In genomic region chrX:21166302-21166982, GRCh38 we compare ENCODE assay signal across 17 cellular contexts.
A peak's percentile ranks its signal among the peaks of the same experiment; 100 is the strongest.
DNase-seq lines count a peak whose midpoint lies in the region; ATAC-seq and TF ChIP-seq lines count a peak whose summit lies in the region.
"Had no signal": no experiment of that assay in that cellular context is flagged by ENCODE, and none has a peak within 500 bp of the region (broad histone marks: within the 10 kb centered on the region; RNA-seq: fewer than 3 reads in every experiment).

No MANE protein-coding gene starts in this region.

- 47 to 56% methylated on average over 4 of the region's 4 CpGs for WGBS in sigmoid colon, 2 donors

- ATAC-seq in HCT116 (no peak), omental fat pad (ENCODE audit: low FRiP score) (no peak), GM19035 (IDR thresholded peaks at IDR 0.05; ENCODE audit: unreplicated experiment) (no peak)

- no peak overlapping the region for H3K4me3 ChIP-seq in HCT116 (replicated peaks in 1 of 2; ENCODE audit: low read depth in 1 of 2, low read length in 2 of 2)
- no peak overlapping the region for H3K4me3 ChIP-seq in sigmoid colon
- H3K4me3 ChIP-seq: hepatocyte, lung, vagina had no signal

- H3K27ac ChIP-seq in HCT116 (ENCODE audit: low read depth, low read length) = no peak overlapping the region
- H3K27ac ChIP-seq in sigmoid colon = no peak overlapping the region
- H3K27ac ChIP-seq: hepatocyte, vagina had no signal

- H3K9me3 ChIP-seq in HCT116 (ENCODE audit: control insufficient read depth in 1 of 2, insufficient read depth in 1 of 2, low read depth in 1 of 2, low read length in 2 of 2) (no peaks in the 10 kb centered on the region), sigmoid colon (no peaks in the 10 kb centered on the region)
- H3K9me3 ChIP-seq: BE2C, vagina had no signal

- in situ Hi-C loops in ACHN (cut with HindIII; ENCODE audit: low pct_ligation_motif_present, low pct_unique_long_range_greater_than_20kb, low sequenced_read_pairs) = no loop called here

- CTCF ChIA-PET in HCT116 (lab: Charles Lee) = no interaction called here

- TF ChIP-seq CTCF in HCT116 (IDR thresholded peaks at IDR 0.05 in 2 of 3, conservative IDR thresholded peaks at IDR 0.05 in 1 of 3; ENCODE audit: borderline replicate concordance in 1 of 3, insufficient read depth in 1 of 3, low read depth in 2 of 3, low read length in 2 of 3) (no peak), omental fat pad (IDR thresholded peaks at IDR 0.05) (no peak), sigmoid colon (IDR thresholded peaks at IDR 0.05) (no peak)

- H3K36me3 ChIP-seq in HCT116 (ENCODE audit: control insufficient read depth in 1 of 2, insufficient read depth in 2 of 2, low read length in 2 of 2) = no peaks in the 10 kb centered on the region
- H3K36me3 ChIP-seq in sigmoid colon = no peaks in the 10 kb centered on the region
- H3K36me3 ChIP-seq: BE2C, vagina had no signal

- DNase-seq in ACHN = peak; percentile 77
- DNase-seq in HCT116 (ENCODE audit: low read depth, low spot score) = no peak
- DNase-seq in astrocyte of the hippocampus (ENCODE audit: low read depth, low spot score) = peak; percentile 67
- peak; percentile 33 for DNase-seq in kidney glomerular epithelial cell (lab: John Stamatoyannopoulos, UW)
- DNase-seq in omental fat pad (ENCODE audit: low spot score) = no peak
- no peak for DNase-seq in sigmoid colon
- DNase-seq in HPDE6-E6E7 (ENCODE audit: extremely low spot score) = no peak
- DNase-seq: activated T-cell treated with anti-CD3 and anti-CD28 coated beads for 4 hours; BE2C; DND-41; effector memory CD4-positive, alpha-beta T cell; NCI-H2029 treated with DMSO at 0.1 percent for 48 hours; occipital lobe had no signal

- H3K4me2 ChIP-seq in HCT116 (ENCODE audit: low read length) = peak overlapping the region; percentile 23; the same call in 1 of the 2 replicates
- H3K4me2 ChIP-seq: hepatocyte had no signal

- no peaks in the 10 kb centered on the region for H3K27me3 ChIP-seq in HCT116 (ENCODE audit: insufficient read depth, low read length)
- no peaks in the 10 kb centered on the region for H3K27me3 ChIP-seq in sigmoid colon
- H3K27me3 ChIP-seq: BE2C, hepatocyte, vagina had no signal

- RAD21 ChIA-PET in HCT116 (lab: Charles Lee; ENCODE audit: low non-redundant PET in 1 of 2, low total read pairs in 2 of 2, uncharacterized antibody in 2 of 2, unreplicated experiment in 2 of 2) = no interaction called here

- TF ChIP-seq POLR2A in HCT116 (IDR thresholded peaks at IDR 0.05; ENCODE audit: borderline replicate concordance, extremely low read depth, insufficient read depth, insufficient read length) (no peak), sigmoid colon (IDR thresholded peaks at IDR 0.05) (no peak)

- H3K9me2 ChIP-seq in HCT116 (ENCODE audit: insufficient read depth) = no peaks in the 10 kb centered on the region

- POLR2A ChIA-PET in HCT116 (lab: Charles Lee) = no interaction called here

- H3K9ac ChIP-seq in HCT116 (ENCODE audit: low read length) = no peak overlapping the region

- no TSS peak for BruUV-seq in HCT116 (replicated peaks; lab: Mats Ljungman, UMichigan)

- intact Hi-C loops in HCT116 (cut with micrococcal nuclease) = no loop called here
- intact Hi-C loops in sigmoid colon (cut with DNase I) = no loop called here

- no peak for TF ChIP-seq RAD21 in HCT116 (IDR thresholded peaks at IDR 0.05; ENCODE audit: low read depth)

- no peak for TF ChIP-seq EP300 in sigmoid colon (IDR thresholded peaks at IDR 0.05)

- H4K20me1 ChIP-seq in HCT116 (ENCODE audit: insufficient read depth) = no peaks in the 10 kb centered on the region

- H3K79me2 ChIP-seq in HCT116 (ENCODE audit: insufficient read depth, low read length) = no peaks in the 10 kb centered on the region
- H3K79me2 ChIP-seq: hepatocyte had no signal

- H3K4me1 ChIP-seq in HCT116 (ENCODE audit: control insufficient read depth in 1 of 2, insufficient read depth in 2 of 2, low read length in 2 of 2) = peaks cover 0 to 3% of the 10 kb centered on the region in 2 experiments; a peak in 1 of 4 replicates
- no peaks in the 10 kb centered on the region for H3K4me1 ChIP-seq in sigmoid colon
- H3K4me1 ChIP-seq: BE2C, vagina had no signal

- H2AFZ ChIP-seq in HCT116 (ENCODE audit: low read depth, low read length, poor library complexity, severe bottlenecking) = no peak overlapping the region
- H2AFZ ChIP-seq: hepatocyte had no signal

TF ChIP-seq in HCT116, 20 proteins besides CTCF, POLR2A, EP300 and RAD21:
- no peak for TF ChIP-seq EGR1 (IDR thresholded peaks at IDR 0.05; ENCODE audit: low read depth)
- TF ChIP-seq SRF (IDR thresholded peaks at IDR 0.05; ENCODE audit: low read depth) = no peak
- TF ChIP-seq ZNF274 (IDR thresholded peaks at IDR 0.05; ENCODE audit: low read depth, low read length) = no peak
- no peak for TF ChIP-seq SIN3A (IDR thresholded peaks at IDR 0.05; ENCODE audit: low read depth)
TF ChIP-seq in HCT116: peak in this region for 0.

Comparison
In these comparisons a context has a peak if more than half of its experiments do, and no peak if none do; other contexts are left out.
1. DNase-seq: peak in ACHN (single experiment), astrocyte of the hippocampus (single experiment) and kidney glomerular epithelial cell (single experiment); none in HCT116 (single experiment), omental fat pad (single experiment), sigmoid colon (single experiment) and HPDE6-E6E7 (single experiment).